ENCODE assay signal across 1 cellular context in genomic region chr18:37671530-37671929, GRCh38.
TF ChIP-seq lines count a peak whose summit lies in the region.

No MANE protein-coding gene starts in this region.

TF ChIP-seq in H1, 55 proteins besides CTCF, POLR2A, EP300 and RAD21 (continued from another document):
- TF ChIP-seq RNF2 (IDR thresholded peaks at IDR 0.05; ENCODE audit: borderline replicate concordance, low read depth, low read length, missing control alignments, poor library complexity, severe bottlenecking) (no peak), TAF7 (optimal IDR thresholded peaks at IDR 0.05; ENCODE audit: borderline replicate concordance, low read depth, low read length) (no peak), NRF1 (IDR thresholded peaks at IDR 0.05; ENCODE audit: low read depth, low read length) (no peak), ATF2 (IDR thresholded peaks at IDR 0.05; ENCODE audit: low read length) (no peak), BCL11A (IDR thresholded peaks at IDR 0.05; ENCODE audit: low read depth in 2 of 2, low read length in 2 of 2) (no peak), SP2 (IDR thresholded peaks at IDR 0.05; ENCODE audit: low read length) (no peak), JUN (IDR thresholded peaks at IDR 0.05; ENCODE audit: low read depth, low read length) (no peak), RXRA (IDR thresholded peaks at IDR 0.05; ENCODE audit: insufficient read depth, low read depth, low read length) (no peak)
